1 cellular context compared by ENCODE assay signal in the genomic region with DNA sequence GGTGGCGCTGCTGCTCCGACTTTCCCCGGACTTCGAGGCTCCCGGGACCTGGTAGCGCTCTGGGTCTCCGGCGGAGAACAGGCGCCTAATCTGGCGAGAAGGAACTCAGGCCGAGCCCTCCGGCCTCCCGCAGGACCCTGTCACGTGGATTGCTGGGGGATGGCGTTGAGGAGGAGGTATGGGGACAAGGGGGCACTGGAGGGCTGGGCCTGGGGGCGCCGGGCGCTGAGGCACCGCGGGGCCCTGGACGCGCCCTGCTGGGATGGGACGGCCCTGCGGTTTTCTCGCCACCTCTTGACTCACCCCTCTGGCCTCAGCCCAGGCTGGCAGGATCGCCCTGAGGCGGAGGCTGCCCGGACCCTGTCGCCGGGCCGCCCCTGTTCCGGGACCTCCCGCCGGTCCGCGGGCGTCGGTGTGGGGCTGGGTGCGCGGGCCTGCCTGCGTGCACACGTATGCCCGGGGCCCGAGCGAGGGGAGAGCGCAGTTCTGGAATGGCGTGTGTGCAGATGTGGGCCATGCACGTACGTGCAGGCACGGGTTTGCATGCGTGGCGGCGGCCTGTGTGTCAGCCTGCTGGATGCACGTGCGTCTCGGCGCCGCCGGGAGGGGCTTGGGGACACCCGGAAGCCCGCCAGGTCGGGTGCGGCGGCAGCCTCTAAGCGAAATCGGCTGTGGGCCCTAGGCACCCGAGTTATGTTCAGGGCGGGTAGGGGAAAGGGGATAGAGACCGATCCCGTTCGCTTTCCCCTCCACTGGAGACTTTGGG.
TF ChIP-seq lines count a peak whose summit lies in the region.

No MANE protein-coding gene starts in this region.

TF ChIP-seq in HepG2, 621 proteins besides CTCF, POLR2A, EP300 and RAD21 (continued from another document):
- peak; percentile 49; the same call in 1 of the 2 replicates for TF ChIP-seq HMGXB3 (CRISPR knock-in tag; IDR thresholded peaks at IDR 0.05; ENCODE audit: borderline replicate concordance)
- TF ChIP-seq PHF8 (CRISPR knock-in tag; IDR thresholded peaks at IDR 0.05): peak; percentile 42
- TF ChIP-seq ZNF225 (CRISPR knock-in tag; IDR thresholded peaks at IDR 0.05): no peak
- TF ChIP-seq NAIF1 (CRISPR knock-in tag; IDR thresholded peaks at IDR 0.05; ENCODE audit: borderline replicate concordance): no peak
- peak; percentile 21 for TF ChIP-seq TEAD3 (CRISPR knock-in tag; optimal IDR thresholded peaks at IDR 0.05; ENCODE audit: borderline replicate concordance)
- peak; percentile 14; the same call in 1 of the 2 replicates for TF ChIP-seq ZNF543 (CRISPR knock-in tag; IDR thresholded peaks at IDR 0.05)
- TF ChIP-seq SNAI1 (CRISPR knock-in tag; IDR thresholded peaks at IDR 0.05; ENCODE audit: borderline replicate concordance): no peak
- TF ChIP-seq, protein P1, sequence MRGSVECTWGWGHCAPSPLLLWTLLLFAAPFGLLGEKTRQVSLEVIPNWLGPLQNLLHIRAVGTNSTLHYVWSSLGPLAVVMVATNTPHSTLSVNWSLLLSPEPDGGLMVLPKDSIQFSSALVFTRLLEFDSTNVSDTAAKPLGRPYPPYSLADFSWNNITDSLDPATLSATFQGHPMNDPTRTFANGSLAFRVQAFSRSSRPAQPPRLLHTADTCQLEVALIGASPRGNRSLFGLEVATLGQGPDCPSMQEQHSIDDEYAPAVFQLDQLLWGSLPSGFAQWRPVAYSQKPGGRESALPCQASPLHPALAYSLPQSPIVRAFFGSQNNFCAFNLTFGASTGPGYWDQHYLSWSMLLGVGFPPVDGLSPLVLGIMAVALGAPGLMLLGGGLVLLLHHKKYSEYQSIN (CRISPR knock-in tag; IDR thresholded peaks at IDR 0.05; ENCODE audit: borderline replicate concordance): no peak
- no peak for TF ChIP-seq SOX5 (CRISPR knock-in tag; IDR thresholded peaks at IDR 0.05; ENCODE audit: borderline replicate concordance)
- TF ChIP-seq BHLHE40 (IDR thresholded peaks at IDR 0.05; ENCODE audit: low read length): peak; percentile 94
- TF ChIP-seq ELF3 (CRISPR knock-in tag; IDR thresholded peaks at IDR 0.05): peak; percentile 62; the same call in 1 of the 2 replicates
- TF ChIP-seq ZNF552 (CRISPR knock-in tag; IDR thresholded peaks at IDR 0.05; ENCODE audit: borderline replicate concordance): peak; percentile 60; the same call in 1 of the 2 replicates
- TF ChIP-seq MTA1 (CRISPR knock-in tag; IDR thresholded peaks at IDR 0.05; ENCODE audit: borderline replicate concordance): peak; percentile 40; the same call in 1 of the 2 replicates
- peak; percentile 77 for TF ChIP-seq ZNF776 (CRISPR knock-in tag; IDR thresholded peaks at IDR 0.05)
- no peak for TF ChIP-seq SNAPC2 (CRISPR knock-in tag; IDR thresholded peaks at IDR 0.05)
- peak; percentile 28; the same call in 1 of the 2 replicates for TF ChIP-seq PRDM4 (CRISPR knock-in tag; IDR thresholded peaks at IDR 0.05; ENCODE audit: borderline replicate concordance)
TF ChIP-seq in HepG2: peak in this region for 132.
